Comparison of ENCODE assay signal across 1 cellular context in the genomic region with DNA sequence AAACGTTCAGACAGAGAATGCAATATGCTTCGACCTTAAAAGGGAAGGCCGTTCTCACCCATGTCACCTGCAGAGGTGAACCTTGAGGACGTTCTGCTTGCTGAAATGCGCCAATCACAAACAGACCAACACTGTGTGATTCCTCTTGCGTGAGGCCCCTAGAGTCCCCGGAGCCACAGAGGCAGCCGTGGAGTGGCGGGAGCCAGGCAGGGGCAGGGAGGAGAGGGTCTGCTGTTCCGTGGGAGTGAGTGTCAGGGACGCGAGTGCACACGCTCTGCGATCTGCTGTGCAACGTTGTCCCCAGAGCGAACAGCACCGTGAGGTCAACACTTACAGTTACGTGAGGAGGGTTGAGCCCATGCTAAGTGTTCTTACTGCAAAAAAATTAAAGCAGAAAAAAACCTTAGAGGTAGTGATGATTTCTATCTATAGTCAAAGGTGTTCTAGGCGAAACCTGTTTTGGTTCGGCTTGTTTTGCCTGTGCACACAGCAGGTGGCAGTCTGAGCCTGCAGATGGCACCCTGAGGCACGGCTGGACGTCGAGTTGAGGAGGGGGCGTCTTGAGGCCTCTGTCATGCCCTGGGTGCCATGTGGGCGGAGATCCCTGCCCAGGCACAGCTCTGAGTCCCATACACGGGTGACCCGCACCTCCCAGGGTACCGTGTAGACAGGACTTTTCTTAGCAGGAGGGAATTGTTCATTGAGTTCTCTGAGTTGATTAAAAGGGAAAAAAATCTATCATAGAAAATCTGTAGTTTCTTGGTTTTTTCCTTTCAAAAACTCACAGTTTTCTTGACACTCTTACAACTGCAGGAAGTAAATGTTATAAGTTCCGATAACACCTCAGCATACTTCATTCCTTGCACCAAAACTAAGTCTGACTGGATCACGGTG.
A peak's percentile ranks its signal among the peaks of the same experiment; 100 is the strongest.
TF ChIP-seq lines count a peak whose summit lies in the region.

No MANE protein-coding gene starts in this region.

TF ChIP-seq in HepG2, 621 proteins besides CTCF, POLR2A, EP300 and RAD21 (continued from another document and continues in another):
- TF ChIP-seq RXRB (CRISPR knock-in tag; IDR thresholded peaks at IDR 0.05; ENCODE audit: borderline replicate concordance) (no peak), GABPB1 (CRISPR knock-in tag; IDR thresholded peaks at IDR 0.05) (peak; percentile 18; the same call in 1 of the 2 replicates), TEAD3 (CRISPR knock-in tag; optimal IDR thresholded peaks at IDR 0.05; ENCODE audit: borderline replicate concordance) (peak; percentile 11), THAP8 (CRISPR knock-in tag; IDR thresholded peaks at IDR 0.05; ENCODE audit: borderline replicate concordance) (no peak), ARID4A (CRISPR knock-in tag; IDR thresholded peaks at IDR 0.05; ENCODE audit: borderline replicate concordance) (0 out of 2 replicates have a peak, but pooled peaks have one; percentile 23), ZMYM2 (CRISPR knock-in tag; IDR thresholded peaks at IDR 0.05) (no peak), ZKSCAN8 (CRISPR knock-in tag; IDR thresholded peaks at IDR 0.05; ENCODE audit: borderline replicate concordance) (no peak), SIX4 (CRISPR knock-in tag; IDR thresholded peaks at IDR 0.05) (no peak), ZNF326 (CRISPR knock-in tag; IDR thresholded peaks at IDR 0.05; ENCODE audit: borderline replicate concordance) (no peak), ZNF24 (IDR thresholded peaks at IDR 0.05) (no peak), SMC3 (IDR thresholded peaks at IDR 0.05; ENCODE audit: low read length) (peak; percentile 58; the same call in 1 of the 2 replicates), XRCC5 (optimal IDR thresholded peaks at IDR 0.05; ENCODE audit: low read length) (peak; percentile 20), ZNF232 (CRISPR knock-in tag; IDR thresholded peaks at IDR 0.05; ENCODE audit: borderline replicate concordance) (no peak), ATF4 (CRISPR knock-in tag; IDR thresholded peaks at IDR 0.05) (no peak), RARA (CRISPR knock-in tag; IDR thresholded peaks at IDR 0.05) (no peak), TRIM24 (CRISPR knock-in tag; IDR thresholded peaks at IDR 0.05) (no peak), PPARG (CRISPR knock-in tag; conservative IDR thresholded peaks at IDR 0.05) (0 out of 2 replicates have a peak, but pooled peaks have one; percentile 12), HNRNPH1 (optimal IDR thresholded peaks at IDR 0.05; ENCODE audit: low read depth, low read length) (no peak), ZSCAN12 (CRISPR knock-in tag; IDR thresholded peaks at IDR 0.05) (no peak), KDM2A (CRISPR knock-in tag; IDR thresholded peaks at IDR 0.05; ENCODE audit: borderline replicate concordance, low read depth) (peak; percentile 48; the same call in 1 of the 2 replicates), ZNF7 (CRISPR knock-in tag; IDR thresholded peaks at IDR 0.05) (no peak), DBP (CRISPR knock-in tag; IDR thresholded peaks at IDR 0.05; ENCODE audit: not compliant biosample characterization) (no peak), DMTF1 (CRISPR knock-in tag; IDR thresholded peaks at IDR 0.05) (no peak), ZNF605 (CRISPR knock-in tag; IDR thresholded peaks at IDR 0.05) (no peak), ZNF460 (CRISPR knock-in tag; IDR thresholded peaks at IDR 0.05; ENCODE audit: borderline replicate concordance) (no peak), ZSCAN30 (CRISPR knock-in tag; IDR thresholded peaks at IDR 0.05) (no peak), ZFYVE20 (CRISPR knock-in tag; IDR thresholded peaks at IDR 0.05; ENCODE audit: borderline replicate concordance, low read depth) (no peak), ZNF251 (CRISPR knock-in tag; IDR thresholded peaks at IDR 0.05) (no peak), ZNF792 (CRISPR knock-in tag; IDR thresholded peaks at IDR 0.05) (no peak), CENPX (CRISPR knock-in tag; IDR thresholded peaks at IDR 0.05) (no peak), ZNF816 (CRISPR knock-in tag; IDR thresholded peaks at IDR 0.05; ENCODE audit: borderline replicate concordance) (no peak), BHLHE40 (IDR thresholded peaks at IDR 0.05; ENCODE audit: low read length) (no peak), ZBTB4 (CRISPR knock-in tag; IDR thresholded peaks at IDR 0.05; ENCODE audit: borderline replicate concordance) (no peak), ZNF773 (CRISPR knock-in tag; IDR thresholded peaks at IDR 0.05; ENCODE audit: borderline replicate concordance) (no peak), ZBTB7A (CRISPR knock-in tag; IDR thresholded peaks at IDR 0.05) (peak; percentile 75; the same call in 1 of the 2 replicates), MIXL1 (CRISPR knock-in tag; IDR thresholded peaks at IDR 0.05) (0 out of 2 replicates have a peak, but pooled peaks have one; percentile 14), KMT2B (CRISPR knock-in tag; IDR thresholded peaks at IDR 0.05) (no peak), GMEB2 (CRISPR knock-in tag; IDR thresholded peaks at IDR 0.05; ENCODE audit: low read depth) (no peak), TCF7L2 (IDR thresholded peaks at IDR 0.05; ENCODE audit: low read depth, low read length) (no peak)
- TF ChIP-seq, protein P1, sequence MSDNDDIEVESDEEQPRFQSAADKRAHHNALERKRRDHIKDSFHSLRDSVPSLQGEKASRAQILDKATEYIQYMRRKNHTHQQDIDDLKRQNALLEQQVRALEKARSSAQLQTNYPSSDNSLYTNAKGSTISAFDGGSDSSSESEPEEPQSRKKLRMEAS (IDR thresholded peaks at IDR 0.05) = peak; percentile 51; the same call in 1 of the 2 replicates
- TF ChIP-seq, protein P2, sequence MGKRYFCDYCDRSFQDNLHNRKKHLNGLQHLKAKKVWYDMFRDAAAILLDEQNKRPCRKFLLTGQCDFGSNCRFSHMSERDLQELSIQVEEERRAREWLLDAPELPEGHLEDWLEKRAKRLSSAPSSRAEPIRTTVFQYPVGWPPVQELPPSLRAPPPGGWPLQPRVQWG (CRISPR knock-in tag; IDR thresholded peaks at IDR 0.05; ENCODE audit: borderline replicate concordance, low read depth) = no peak
- TF ChIP-seq, protein P3, sequence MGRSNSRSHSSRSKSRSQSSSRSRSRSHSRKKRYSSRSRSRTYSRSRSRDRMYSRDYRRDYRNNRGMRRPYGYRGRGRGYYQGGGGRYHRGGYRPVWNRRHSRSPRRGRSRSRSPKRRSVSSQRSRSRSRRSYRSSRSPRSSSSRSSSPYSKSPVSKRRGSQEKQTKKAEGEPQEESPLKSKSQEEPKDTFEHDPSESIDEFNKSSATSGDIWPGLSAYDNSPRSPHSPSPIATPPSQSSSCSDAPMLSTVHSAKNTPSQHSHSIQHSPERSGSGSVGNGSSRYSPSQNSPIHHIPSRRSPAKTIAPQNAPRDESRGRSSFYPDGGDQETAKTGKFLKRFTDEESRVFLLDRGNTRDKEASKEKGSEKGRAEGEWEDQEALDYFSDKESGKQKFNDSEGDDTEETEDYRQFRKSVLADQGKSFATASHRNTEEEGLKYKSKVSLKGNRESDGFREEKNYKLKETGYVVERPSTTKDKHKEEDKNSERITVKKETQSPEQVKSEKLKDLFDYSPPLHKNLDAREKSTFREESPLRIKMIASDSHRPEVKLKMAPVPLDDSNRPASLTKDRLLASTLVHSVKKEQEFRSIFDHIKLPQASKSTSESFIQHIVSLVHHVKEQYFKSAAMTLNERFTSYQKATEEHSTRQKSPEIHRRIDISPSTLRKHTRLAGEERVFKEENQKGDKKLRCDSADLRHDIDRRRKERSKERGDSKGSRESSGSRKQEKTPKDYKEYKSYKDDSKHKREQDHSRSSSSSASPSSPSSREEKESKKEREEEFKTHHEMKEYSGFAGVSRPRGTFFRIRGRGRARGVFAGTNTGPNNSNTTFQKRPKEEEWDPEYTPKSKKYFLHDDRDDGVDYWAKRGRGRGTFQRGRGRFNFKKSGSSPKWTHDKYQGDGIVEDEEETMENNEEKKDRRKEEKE (IDR thresholded peaks at IDR 0.05) = no peak
